19 cellular contexts compared by ENCODE assay signal in the genomic region with DNA sequence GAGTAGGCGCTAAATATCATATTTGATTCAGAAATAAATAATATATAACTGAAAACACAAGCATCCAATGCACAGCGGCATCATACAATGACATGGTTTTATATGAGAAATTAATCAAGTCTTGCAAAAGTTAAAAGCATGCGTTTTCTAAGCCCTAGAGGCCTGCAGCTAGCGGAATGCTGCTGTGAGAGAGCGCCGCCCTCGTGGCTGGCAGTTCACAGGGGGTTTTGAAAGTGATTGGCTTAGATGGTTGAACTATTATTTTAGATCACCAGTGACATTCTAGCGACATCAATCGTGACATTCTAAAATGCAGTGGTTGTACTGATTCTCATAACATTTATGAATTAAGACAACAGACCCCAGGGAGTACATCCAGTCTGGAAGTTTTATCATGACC.
"Had no signal": no experiment of that assay in that cellular context is flagged by ENCODE, and none has a peak within 500 bp of the region (broad histone marks: within the 10 kb centered on the region; RNA-seq: fewer than 3 reads in every experiment).

No MANE protein-coding gene starts in this region.

- H3K79me2 ChIP-seq: hepatocyte had no signal

- H3K27ac ChIP-seq: coronary artery, hepatocyte, neutrophil, right atrium auricular region, sigmoid colon, skin epidermis had no signal

- H3K9me3 ChIP-seq: neutrophil, right atrium auricular region, sigmoid colon had no signal

- ATAC-seq: left colon; left ventricle myocardium superior; naive thymus-derived CD4-positive, alpha-beta T cell had no signal

- DNase-seq: effector CD4-positive, alpha-beta T cell; foreskin melanocyte; head of caudate nucleus; kidney; left colon; left ventricle myocardium superior; mesendoderm; naive thymus-derived CD4-positive, alpha-beta T cell; nephron progenitor cell; sigmoid colon; stimulated activated CD4-positive, alpha-beta T cell treated with anti-CD3 and anti-CD28 coated beads, Interleukin-2, amount 100 ng/mL, for 24 hours; stimulated activated CD4-positive, alpha-beta T cell treated with anti-CD3 and anti-CD28 coated beads, Interleukin-4, amount 100 ng/mL, for 4 hours; stimulated activated naive CD4-positive, alpha-beta T cell treated with Interleukin-2 at 50 U/mL for 16 hours; trophoblast cell had no signal

- H3K4me1 ChIP-seq: right atrium auricular region, sigmoid colon had no signal

- H3K36me3 ChIP-seq: neutrophil, right atrium auricular region, sigmoid colon had no signal

- H3K4me3 ChIP-seq: coronary artery, hepatocyte, right atrium auricular region, sigmoid colon, skin epidermis had no signal

- H3K4me2 ChIP-seq: hepatocyte had no signal

- FAIRE-seq: kidney had no signal

- H2AFZ ChIP-seq: hepatocyte had no signal

- H3K27me3 ChIP-seq: hepatocyte, neutrophil, right atrium auricular region, sigmoid colon had no signal
